Comparison of ENCODE assay signal across 1 cellular context in the genomic region with DNA sequence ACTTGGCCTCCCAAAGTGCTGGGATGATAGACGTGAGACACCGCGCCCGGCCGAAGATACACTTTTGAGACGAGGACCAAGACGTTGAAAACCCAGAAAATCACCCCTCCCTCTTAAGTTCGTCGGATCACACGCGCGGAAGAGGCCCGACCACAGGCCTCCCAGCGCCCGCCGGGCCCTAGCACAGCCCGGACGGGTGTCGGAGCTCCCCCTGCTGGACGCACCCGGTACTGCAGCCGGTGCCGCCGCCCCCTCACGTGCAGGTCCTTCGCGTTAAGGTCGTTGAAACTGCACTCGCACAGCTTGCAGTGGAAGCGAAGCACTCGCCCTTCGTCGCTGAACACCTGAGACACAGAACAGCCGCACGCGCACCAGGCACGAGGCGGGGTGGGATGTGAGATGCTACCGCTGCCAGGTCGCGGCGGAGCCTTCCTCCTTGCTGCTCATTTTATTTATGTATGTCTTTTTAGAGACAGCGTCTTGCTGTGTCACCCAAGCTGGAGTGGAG.
TF ChIP-seq lines count a peak whose summit lies in the region.

No MANE protein-coding gene starts in this region.

TF ChIP-seq in SK-N-SH, 30 proteins besides CTCF, POLR2A, EP300 and RAD21:
- TF ChIP-seq RXRA (IDR thresholded peaks at IDR 0.05; ENCODE audit: borderline replicate concordance, low read depth): no peak
- TF ChIP-seq SMC3 (IDR thresholded peaks at IDR 0.05; ENCODE audit: low read depth, low read length): peak; percentile 53
- TF ChIP-seq, protein P1, sequence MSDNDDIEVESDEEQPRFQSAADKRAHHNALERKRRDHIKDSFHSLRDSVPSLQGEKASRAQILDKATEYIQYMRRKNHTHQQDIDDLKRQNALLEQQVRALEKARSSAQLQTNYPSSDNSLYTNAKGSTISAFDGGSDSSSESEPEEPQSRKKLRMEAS (IDR thresholded peaks at IDR 0.05; ENCODE audit: low read depth): 0 out of 2 replicates have a peak, but pooled peaks have one; percentile 24
- TF ChIP-seq, protein P2, sequence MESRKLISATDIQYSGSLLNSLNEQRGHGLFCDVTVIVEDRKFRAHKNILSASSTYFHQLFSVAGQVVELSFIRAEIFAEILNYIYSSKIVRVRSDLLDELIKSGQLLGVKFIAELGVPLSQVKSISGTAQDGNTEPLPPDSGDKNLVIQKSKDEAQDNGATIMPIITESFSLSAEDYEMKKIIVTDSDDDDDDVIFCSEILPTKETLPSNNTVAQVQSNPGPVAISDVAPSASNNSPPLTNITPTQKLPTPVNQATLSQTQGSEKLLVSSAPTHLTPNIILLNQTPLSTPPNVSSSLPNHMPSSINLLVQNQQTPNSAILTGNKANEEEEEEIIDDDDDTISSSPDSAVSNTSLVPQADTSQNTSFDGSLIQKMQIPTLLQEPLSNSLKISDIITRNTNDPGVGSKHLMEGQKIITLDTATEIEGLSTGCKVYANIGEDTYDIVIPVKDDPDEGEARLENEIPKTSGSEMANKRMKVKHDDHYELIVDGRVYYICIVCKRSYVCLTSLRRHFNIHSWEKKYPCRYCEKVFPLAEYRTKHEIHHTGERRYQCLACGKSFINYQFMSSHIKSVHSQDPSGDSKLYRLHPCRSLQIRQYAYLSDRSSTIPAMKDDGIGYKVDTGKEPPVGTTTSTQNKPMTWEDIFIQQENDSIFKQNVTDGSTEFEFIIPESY (IDR thresholded peaks at IDR 0.05; ENCODE audit: borderline replicate concordance, low read depth): no peak
TF ChIP-seq in SK-N-SH: peak in this region for 2.
